ENCODE assay signal across 1 cellular context in the genomic region with DNA sequence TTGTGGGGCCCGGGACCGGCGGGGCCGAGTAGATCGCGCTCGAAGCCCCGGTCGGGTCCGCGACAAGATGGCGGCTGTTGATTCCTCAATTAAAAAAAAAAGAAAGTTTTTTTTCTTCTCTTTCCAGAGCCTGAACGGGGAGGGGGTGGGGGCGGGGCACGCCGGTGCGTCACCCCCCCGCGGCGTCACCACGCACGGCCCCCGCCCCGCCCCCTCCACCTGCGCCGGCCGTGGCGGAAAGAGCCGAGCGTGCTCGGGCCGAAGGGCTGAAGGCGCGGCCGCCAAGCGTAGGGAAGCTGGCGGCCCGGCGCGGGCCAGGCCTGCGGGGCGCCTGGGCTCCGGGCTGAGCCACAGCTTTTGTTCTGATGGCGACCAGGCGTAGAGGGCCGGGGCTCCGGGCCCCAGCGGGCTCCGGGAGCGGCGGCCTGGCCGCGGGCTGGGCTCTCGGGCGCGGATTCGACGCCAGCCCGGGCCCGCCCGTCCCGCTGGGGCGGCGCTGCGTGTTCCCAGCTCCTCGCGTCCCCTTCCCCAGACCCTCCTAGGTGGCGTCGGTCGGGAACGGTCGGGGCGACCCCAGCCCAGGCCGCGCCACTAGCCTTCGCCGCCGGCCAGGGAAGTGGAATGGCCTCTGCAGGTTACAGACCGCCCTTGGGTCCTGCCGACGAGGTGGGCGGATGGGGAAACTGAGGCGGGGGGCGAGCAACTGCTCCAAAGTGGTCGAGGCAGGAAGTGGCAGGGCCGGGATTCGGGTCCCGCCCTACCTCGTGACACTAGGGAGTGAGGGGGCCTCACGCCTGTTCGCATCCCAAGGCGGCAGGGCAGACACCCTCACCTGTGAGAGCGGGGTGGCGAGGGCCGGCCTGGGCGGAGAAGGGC.
TF ChIP-seq lines count a peak whose summit lies in the region.

A gene (minus strand): TSS at position 91 of the 876 bp plus-strand sequence. CDS start 797 bp downstream, outside the sequence.

TF ChIP-seq in HepG2, 621 proteins besides CTCF, POLR2A, EP300 and RAD21 (continued from another document and continues in another):
- peak; percentile 28; the same call in 1 of the 2 replicates for TF ChIP-seq MED13 (CRISPR knock-in tag; IDR thresholded peaks at IDR 0.05)
- TF ChIP-seq, protein P1, sequence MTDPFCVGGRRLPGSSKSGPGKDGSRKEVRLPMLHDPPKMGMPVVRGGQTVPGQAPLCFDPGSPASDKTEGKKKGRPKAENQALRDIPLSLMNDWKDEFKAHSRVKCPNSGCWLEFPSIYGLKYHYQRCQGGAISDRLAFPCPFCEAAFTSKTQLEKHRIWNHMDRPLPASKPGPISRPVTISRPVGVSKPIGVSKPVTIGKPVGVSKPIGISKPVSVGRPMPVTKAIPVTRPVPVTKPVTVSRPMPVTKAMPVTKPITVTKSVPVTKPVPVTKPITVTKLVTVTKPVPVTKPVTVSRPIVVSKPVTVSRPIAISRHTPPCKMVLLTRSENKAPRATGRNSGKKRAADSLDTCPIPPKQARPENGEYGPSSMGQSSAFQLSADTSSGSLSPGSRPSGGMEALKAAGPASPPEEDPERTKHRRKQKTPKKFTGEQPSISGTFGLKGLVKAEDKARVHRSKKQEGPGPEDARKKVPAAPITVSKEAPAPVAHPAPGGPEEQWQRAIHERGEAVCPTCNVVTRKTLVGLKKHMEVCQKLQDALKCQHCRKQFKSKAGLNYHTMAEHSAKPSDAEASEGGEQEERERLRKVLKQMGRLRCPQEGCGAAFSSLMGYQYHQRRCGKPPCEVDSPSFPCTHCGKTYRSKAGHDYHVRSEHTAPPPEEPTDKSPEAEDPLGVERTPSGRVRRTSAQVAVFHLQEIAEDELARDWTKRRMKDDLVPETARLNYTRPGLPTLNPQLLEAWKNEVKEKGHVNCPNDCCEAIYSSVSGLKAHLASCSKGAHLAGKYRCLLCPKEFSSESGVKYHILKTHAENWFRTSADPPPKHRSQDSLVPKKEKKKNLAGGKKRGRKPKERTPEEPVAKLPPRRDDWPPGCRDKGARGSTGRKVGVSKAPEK (CRISPR knock-in tag; IDR thresholded peaks at IDR 0.05; ENCODE audit: borderline replicate concordance), result no peak
- TF ChIP-seq, protein P2, sequence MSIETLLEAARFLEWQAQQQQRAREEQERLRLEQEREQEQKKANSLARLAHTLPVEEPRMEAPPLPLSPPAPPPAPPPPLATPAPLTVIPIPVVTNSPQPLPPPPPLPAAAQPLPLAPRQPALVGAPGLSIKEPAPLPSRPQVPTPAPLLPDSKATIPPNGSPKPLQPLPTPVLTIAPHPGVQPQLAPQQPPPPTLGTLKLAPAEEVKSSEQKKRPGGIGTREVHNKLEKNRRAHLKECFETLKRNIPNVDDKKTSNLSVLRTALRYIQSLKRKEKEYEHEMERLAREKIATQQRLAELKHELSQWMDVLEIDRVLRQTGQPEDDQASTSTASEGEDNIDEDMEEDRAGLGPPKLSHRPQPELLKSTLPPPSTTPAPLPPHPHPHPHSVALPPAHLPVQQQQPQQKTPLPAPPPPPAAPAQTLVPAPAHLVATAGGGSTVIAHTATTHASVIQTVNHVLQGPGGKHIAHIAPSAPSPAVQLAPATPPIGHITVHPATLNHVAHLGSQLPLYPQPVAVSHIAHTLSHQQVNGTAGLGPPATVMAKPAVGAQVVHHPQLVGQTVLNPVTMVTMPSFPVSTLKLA (IDR thresholded peaks at IDR 0.05), result no peak
- peak; percentile 37; the same call in 1 of the 2 replicates for TF ChIP-seq ZMYM2 (CRISPR knock-in tag; IDR thresholded peaks at IDR 0.05)
- TF ChIP-seq, protein P3, sequence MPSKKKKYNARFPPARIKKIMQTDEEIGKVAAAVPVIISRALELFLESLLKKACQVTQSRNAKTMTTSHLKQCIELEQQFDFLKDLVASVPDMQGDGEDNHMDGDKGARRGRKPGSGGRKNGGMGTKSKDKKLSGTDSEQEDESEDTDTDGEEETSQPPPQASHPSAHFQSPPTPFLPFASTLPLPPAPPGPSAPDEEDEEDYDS (CRISPR knock-in tag; IDR thresholded peaks at IDR 0.05), result peak; percentile 29; the same call in 1 of the 2 replicates
- peak; percentile 34; the same call in 1 of the 2 replicates for TF ChIP-seq SIX4 (CRISPR knock-in tag; IDR thresholded peaks at IDR 0.05)
- TF ChIP-seq TCF12 (IDR thresholded peaks at IDR 0.05), result no peak
- no peak for TF ChIP-seq TCF12 (CRISPR knock-in tag; IDR thresholded peaks at IDR 0.05)
- TF ChIP-seq TBX2 (CRISPR knock-in tag; IDR thresholded peaks at IDR 0.05; ENCODE audit: borderline replicate concordance), result peak; percentile 13; the same call in 1 of the 2 replicates
- peak; percentile 54; the same call in 1 of the 2 replicates for TF ChIP-seq HNF4G (IDR thresholded peaks at IDR 0.05; ENCODE audit: borderline replicate concordance, low read depth, low read length)
- TF ChIP-seq HNF4G (CRISPR knock-in tag; IDR thresholded peaks at IDR 0.05; ENCODE audit: borderline replicate concordance, low read depth), result peak; percentile 27; the same call in 1 of the 2 replicates
- TF ChIP-seq, protein P4, sequence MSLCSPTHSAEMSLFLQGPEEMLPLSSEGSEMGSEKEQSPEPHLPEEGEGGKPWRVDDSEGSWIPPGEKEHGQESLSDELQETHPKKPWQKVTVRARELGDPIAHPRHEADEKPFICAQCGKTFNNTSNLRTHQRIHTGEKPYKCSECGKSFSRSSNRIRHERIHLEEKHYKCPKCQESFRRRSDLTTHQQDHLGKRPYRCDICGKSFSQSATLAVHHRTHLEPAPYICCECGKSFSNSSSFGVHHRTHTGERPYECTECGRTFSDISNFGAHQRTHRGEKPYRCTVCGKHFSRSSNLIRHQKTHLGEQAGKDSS (CRISPR knock-in tag; IDR thresholded peaks at IDR 0.05; ENCODE audit: borderline replicate concordance, low read depth), result 0 out of 2 replicates have a peak, but pooled peaks have one; percentile 35
- TF ChIP-seq, protein P5, sequence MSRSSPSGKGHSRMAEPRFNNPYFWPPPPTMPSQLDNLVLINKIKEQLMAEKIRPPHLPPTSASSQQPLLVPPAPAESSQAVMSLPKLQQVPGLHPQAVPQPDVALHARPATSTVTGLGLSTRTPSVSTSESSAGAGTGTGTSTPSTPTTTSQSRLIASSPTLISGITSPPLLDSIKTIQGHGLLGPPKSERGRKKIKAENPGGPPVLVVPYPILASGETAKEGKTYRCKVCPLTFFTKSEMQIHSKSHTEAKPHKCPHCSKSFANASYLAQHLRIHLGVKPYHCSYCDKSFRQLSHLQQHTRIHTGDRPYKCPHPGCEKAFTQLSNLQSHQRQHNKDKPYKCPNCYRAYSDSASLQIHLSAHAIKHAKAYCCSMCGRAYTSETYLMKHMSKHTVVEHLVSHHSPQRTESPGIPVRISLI (CRISPR knock-in tag; IDR thresholded peaks at IDR 0.05; ENCODE audit: borderline replicate concordance), result peak; percentile 83; the same call in 1 of the 2 replicates
- TF ChIP-seq, protein P6, sequence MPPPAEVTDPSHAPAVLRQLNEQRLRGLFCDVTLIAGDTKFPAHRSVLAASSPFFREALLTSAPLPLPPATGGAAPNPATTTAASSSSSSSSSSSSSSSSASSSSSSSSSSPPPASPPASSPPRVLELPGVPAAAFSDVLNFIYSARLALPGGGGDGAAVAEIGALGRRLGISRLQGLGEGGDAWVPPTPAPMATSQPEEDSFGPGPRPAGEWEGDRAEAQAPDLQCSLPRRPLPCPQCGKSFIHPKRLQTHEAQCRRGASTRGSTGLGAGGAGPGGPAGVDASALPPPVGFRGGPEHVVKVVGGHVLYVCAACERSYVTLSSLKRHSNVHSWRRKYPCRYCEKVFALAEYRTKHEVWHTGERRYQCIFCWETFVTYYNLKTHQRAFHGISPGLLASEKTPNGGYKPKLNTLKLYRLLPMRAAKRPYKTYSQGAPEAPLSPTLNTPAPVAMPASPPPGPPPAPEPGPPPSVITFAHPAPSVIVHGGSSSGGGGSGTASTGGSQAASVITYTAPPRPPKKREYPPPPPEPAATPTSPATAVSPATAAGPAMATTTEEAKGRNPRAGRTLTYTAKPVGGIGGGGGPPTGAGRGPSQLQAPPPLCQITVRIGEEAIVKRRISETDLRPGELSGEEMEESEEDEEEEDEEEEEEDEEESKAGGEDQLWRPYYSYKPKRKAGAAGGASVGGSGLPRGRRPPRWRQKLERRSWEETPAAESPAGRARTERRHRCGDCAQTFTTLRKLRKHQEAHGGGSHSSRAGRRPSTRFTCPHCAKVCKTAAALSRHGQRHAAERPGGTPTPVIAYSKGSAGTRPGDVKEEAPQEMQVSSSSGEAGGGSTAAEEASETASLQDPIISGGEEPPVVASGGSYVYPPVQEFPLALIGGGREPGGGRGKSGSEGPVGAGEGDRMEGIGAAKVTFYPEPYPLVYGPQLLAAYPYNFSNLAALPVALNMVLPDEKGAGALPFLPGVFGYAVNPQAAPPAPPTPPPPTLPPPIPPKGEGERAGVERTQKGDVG (CRISPR knock-in tag; IDR thresholded peaks at IDR 0.05; ENCODE audit: borderline replicate concordance), result no peak
- TF ChIP-seq PLRG1 (conservative IDR thresholded peaks at IDR 0.05), result no peak
- peak; percentile 82 for TF ChIP-seq RBFOX2 (IDR thresholded peaks at IDR 0.05; ENCODE audit: low read depth, low read length)
- no peak for TF ChIP-seq ZSCAN20 (CRISPR knock-in tag; IDR thresholded peaks at IDR 0.05; ENCODE audit: borderline replicate concordance)
- no peak for TF ChIP-seq SNRNP70 (IDR thresholded peaks at IDR 0.05; ENCODE audit: low read depth, low read length)
- TF ChIP-seq, protein P7, sequence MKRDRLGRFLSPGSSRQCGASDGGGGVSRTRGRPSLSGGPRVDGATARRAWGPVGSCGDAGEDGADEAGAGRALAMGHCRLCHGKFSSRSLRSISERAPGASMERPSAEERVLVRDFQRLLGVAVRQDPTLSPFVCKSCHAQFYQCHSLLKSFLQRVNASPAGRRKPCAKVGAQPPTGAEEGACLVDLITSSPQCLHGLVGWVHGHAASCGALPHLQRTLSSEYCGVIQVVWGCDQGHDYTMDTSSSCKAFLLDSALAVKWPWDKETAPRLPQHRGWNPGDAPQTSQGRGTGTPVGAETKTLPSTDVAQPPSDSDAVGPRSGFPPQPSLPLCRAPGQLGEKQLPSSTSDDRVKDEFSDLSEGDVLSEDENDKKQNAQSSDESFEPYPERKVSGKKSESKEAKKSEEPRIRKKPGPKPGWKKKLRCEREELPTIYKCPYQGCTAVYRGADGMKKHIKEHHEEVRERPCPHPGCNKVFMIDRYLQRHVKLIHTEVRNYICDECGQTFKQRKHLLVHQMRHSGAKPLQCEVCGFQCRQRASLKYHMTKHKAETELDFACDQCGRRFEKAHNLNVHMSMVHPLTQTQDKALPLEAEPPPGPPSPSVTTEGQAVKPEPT (CRISPR knock-in tag; IDR thresholded peaks at IDR 0.05; ENCODE audit: low read depth), result peak; percentile 51; the same call in 1 of the 2 replicates
- TF ChIP-seq ZBTB38 (CRISPR knock-in tag; IDR thresholded peaks at IDR 0.05), result peak; percentile 90; the same call in 1 of the 2 replicates
- TF ChIP-seq ASH2L (IDR thresholded peaks at IDR 0.05; ENCODE audit: insufficient read length, low read depth, low read length), result peak; percentile 43
- 0 out of 2 replicates have a peak, but pooled peaks have one; percentile 24 for TF ChIP-seq ZSCAN31 (CRISPR knock-in tag; IDR thresholded peaks at IDR 0.05; ENCODE audit: low read depth)
- no peak for TF ChIP-seq RFX3 (CRISPR knock-in tag; IDR thresholded peaks at IDR 0.05)
- no peak for TF ChIP-seq HHEX (CRISPR knock-in tag; IDR thresholded peaks at IDR 0.05)
- TF ChIP-seq RFXANK (CRISPR knock-in tag; IDR thresholded peaks at IDR 0.05), result no peak
- TF ChIP-seq SMAD9 (CRISPR knock-in tag; IDR thresholded peaks at IDR 0.05), result no peak
- TF ChIP-seq CCAR2 (optimal IDR thresholded peaks at IDR 0.05; ENCODE audit: low read depth, low read length), result no peak
- TF ChIP-seq, protein P8, sequence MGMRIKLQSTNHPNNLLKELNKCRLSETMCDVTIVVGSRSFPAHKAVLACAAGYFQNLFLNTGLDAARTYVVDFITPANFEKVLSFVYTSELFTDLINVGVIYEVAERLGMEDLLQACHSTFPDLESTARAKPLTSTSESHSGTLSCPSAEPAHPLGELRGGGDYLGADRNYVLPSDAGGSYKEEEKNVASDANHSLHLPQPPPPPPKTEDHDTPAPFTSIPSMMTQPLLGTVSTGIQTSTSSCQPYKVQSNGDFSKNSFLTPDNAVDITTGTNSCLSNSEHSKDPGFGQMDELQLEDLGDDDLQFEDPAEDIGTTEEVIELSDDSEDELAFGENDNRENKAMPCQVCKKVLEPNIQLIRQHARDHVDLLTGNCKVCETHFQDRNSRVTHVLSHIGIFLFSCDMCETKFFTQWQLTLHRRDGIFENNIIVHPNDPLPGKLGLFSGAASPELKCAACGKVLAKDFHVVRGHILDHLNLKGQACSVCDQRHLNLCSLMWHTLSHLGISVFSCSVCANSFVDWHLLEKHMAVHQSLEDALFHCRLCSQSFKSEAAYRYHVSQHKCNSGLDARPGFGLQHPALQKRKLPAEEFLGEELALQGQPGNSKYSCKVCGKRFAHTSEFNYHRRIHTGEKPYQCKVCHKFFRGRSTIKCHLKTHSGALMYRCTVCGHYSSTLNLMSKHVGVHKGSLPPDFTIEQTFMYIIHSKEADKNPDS (CRISPR knock-in tag; IDR thresholded peaks at IDR 0.05), result no peak
- peak; percentile 59; the same call in 1 of the 2 replicates for TF ChIP-seq SAP130 (CRISPR knock-in tag; IDR thresholded peaks at IDR 0.05; ENCODE audit: low read depth)
- peak; percentile 94 for TF ChIP-seq ZBTB7A (CRISPR knock-in tag; IDR thresholded peaks at IDR 0.05)
- TF ChIP-seq TBP (CRISPR knock-in tag; IDR thresholded peaks at IDR 0.05), result no peak
- no peak for TF ChIP-seq ZNF12 (CRISPR knock-in tag; IDR thresholded peaks at IDR 0.05)
- TF ChIP-seq SAFB2 (CRISPR knock-in tag; IDR thresholded peaks at IDR 0.05; ENCODE audit: borderline replicate concordance, low read depth), result no peak; the same call in 1 of the 2 replicates
- 0 out of 2 replicates have a peak, but pooled peaks have one; percentile 13 for TF ChIP-seq POGZ (CRISPR knock-in tag; IDR thresholded peaks at IDR 0.05)
- TF ChIP-seq, protein P9, sequence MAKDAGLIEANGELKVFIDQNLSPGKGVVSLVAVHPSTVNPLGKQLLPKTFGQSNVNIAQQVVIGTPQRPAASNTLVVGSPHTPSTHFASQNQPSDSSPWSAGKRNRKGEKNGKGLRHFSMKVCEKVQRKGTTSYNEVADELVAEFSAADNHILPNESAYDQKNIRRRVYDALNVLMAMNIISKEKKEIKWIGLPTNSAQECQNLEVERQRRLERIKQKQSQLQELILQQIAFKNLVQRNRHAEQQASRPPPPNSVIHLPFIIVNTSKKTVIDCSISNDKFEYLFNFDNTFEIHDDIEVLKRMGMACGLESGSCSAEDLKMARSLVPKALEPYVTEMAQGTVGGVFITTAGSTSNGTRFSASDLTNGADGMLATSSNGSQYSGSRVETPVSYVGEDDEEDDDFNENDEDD (CRISPR knock-in tag; IDR thresholded peaks at IDR 0.05; ENCODE audit: borderline replicate concordance), result peak; percentile 48; the same call in 1 of the 2 replicates
- TF ChIP-seq ZNF709 (CRISPR knock-in tag; IDR thresholded peaks at IDR 0.05), result no peak
- TF ChIP-seq CAMTA2 (CRISPR knock-in tag; IDR thresholded peaks at IDR 0.05; ENCODE audit: borderline replicate concordance), result no peak
- no peak for TF ChIP-seq FOXM1 (CRISPR knock-in tag; IDR thresholded peaks at IDR 0.05)
- TF ChIP-seq SP4 (CRISPR knock-in tag; IDR thresholded peaks at IDR 0.05), result peak; percentile 87
- TF ChIP-seq ZNF292 (CRISPR knock-in tag; IDR thresholded peaks at IDR 0.05; ENCODE audit: borderline replicate concordance, low read depth), result peak; percentile 24; the same call in 1 of the 2 replicates
